ENCODE assay signal across 8 cellular contexts in the genomic region with DNA sequence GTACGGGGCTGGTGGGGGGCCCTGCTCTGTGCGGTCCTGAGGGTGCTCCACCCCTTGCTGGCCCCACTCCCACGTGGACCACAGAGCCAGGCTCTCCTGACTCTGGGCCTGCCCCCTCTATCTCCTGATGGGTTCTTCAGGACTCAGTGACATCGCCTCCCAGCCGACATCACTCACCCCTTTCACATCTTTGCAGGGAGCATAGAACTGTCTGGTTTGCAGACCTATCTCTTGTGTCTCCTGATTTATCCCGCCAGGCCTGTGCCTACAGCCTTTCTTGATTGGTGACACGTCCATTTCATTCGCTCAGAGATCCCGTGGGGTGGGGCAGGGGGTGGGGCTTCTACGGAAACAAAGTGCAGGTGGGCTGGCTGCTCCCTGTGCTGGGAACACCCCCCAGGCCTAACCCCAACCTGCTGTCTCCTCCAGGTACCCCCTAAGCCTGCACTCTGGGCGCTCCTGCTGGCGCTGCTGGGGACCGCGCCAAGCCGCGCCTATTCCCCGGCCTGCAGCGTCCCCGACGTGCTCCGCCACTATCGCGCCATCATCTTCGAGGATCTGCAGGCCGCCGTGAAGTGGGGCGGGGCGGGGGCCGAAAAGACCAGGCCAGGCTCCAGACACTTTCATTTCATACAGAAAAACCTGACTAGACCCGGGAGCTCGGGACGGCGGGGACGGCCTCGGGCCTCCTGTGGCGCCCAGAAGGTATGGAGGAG. TPM values are rescaled to one million over a fixed set of nuclear protein-coding genes. Genes with fewer than 3 reads are reported as not detected.
A peak's percentile ranks its signal among the peaks of the same experiment; 100 is the strongest.
DNase-seq lines count a peak whose midpoint lies in the region; ATAC-seq and FAIRE-seq lines count a peak whose summit lies in the region.

No MANE protein-coding gene starts in this region.

- CTCF ChIA-PET in activated CD4-positive, alpha-beta memory T cell treated with anti-CD3 and anti-CD28 coated beads, Interleukin-2, amount 10 ng/mL, durations not matched to agents 7 days and 5 days (lab: Charles Lee) = interaction anchor here (1.0 to 6.8 kb wide), 18 partner anchors 9 to 499 kb away, joined by 3 to 117 read pairs (median 6); a partner anchor contains a TSS

- H3K9me3 Mint-ChIP-seq in activated CD4-positive, alpha-beta memory T cell treated with anti-CD3 and anti-CD28 coated beads, Interleukin-2, amount 10 ng/mL, durations not matched to agents 7 days and 5 days = no peaks in the 10 kb centered on the region

- H3K27ac Mint-ChIP-seq in activated CD4-positive, alpha-beta memory T cell treated with anti-CD3 and anti-CD28 coated beads, Interleukin-2, amount 10 ng/mL, durations not matched to agents 7 days and 5 days = peak overlapping the region; percentile 97

- ATAC-seq in GM21526 (IDR thresholded peaks at IDR 0.05; ENCODE audit: low FRiP score, unreplicated experiment) = no peak

- H3K4me3 Mint-ChIP-seq in activated CD4-positive, alpha-beta memory T cell treated with anti-CD3 and anti-CD28 coated beads, Interleukin-2, amount 10 ng/mL, durations not matched to agents 7 days and 5 days = peak overlapping the region; percentile 64

- H3K27me3 Mint-ChIP-seq in activated CD4-positive, alpha-beta memory T cell treated with anti-CD3 and anti-CD28 coated beads, Interleukin-2, amount 10 ng/mL, durations not matched to agents 7 days and 5 days = peaks cover 1% of the 10 kb centered on the region

- POLR2A ChIA-PET in activated CD4-positive, alpha-beta memory T cell treated with anti-CD3 and anti-CD28 coated beads, Interleukin-2, amount 10 ng/mL, durations not matched to agents 7 days and 5 days (lab: Charles Lee) = interaction anchor here (1.1 to 7.2 kb wide), 17 partner anchors 10 to 517 kb away, joined by 3 to 83 read pairs (median 5); a partner anchor contains a TSS

- peaks cover 11% of the 10 kb centered on the region for H3K36me3 Mint-ChIP-seq in activated CD4-positive, alpha-beta memory T cell treated with anti-CD3 and anti-CD28 coated beads, Interleukin-2, amount 10 ng/mL, durations not matched to agents 7 days and 5 days (ENCODE audit: low read depth)

- peak; percentile 4 for FAIRE-seq in HTR-8/SVneo (lab: Jason Lieb, UNC)

- DNase-seq in COR-L47 (lab: John Stamatoyannopoulos, UW) = peak; percentile 54
- DNase-seq in HTR-8/SVneo (ENCODE audit: insufficient read length, low spot score) = no peak
- DNase-seq in activated CD4-positive, alpha-beta memory T cell treated with anti-CD3 and anti-CD28 coated beads, Interleukin-2, amount 10 ng/mL, durations not matched to agents 7 days and 5 days = no peak
- peak; percentile 32 for DNase-seq in left kidney (ENCODE audit: low read depth, low spot score)
- no peak for DNase-seq in stimulated activated CD4-positive, alpha-beta T cell treated with anti-CD3 and anti-CD28 coated beads, Interleukin-12 subunit alpha, Interleukin-12 subunit beta, amount 100 ng/mL, for 4 hours
- no peak for DNase-seq in NK-92 (lab: John Stamatoyannopoulos, UW; ENCODE audit: unreplicated experiment)
- DNase-seq in NCI-H2081 treated with DMSO at 0.1 percent for 48 hours (lab: John Stamatoyannopoulos, UW) = no peak

- peaks cover 68% of the 10 kb centered on the region for H3K4me1 Mint-ChIP-seq in activated CD4-positive, alpha-beta memory T cell treated with anti-CD3 and anti-CD28 coated beads, Interleukin-2, amount 10 ng/mL, durations not matched to agents 7 days and 5 days

RNA-seq across cellular contexts. Expression of a gene that starts 1.7 kb away (rescaled TPM):
- total RNA-seq in activated CD4-positive, alpha-beta memory T cell treated with anti-CD3 and anti-CD28 coated beads, Interleukin-2, amount 10 ng/mL, durations not matched to agents 7 days and 5 days = 1 to 10 TPM; 6.9 to 7.2 TPM

RNA-seq across cellular contexts. Expression of a gene that starts 11.8 kb away (rescaled TPM):
- total RNA-seq in activated CD4-positive, alpha-beta memory T cell treated with anti-CD3 and anti-CD28 coated beads, Interleukin-2, amount 10 ng/mL, durations not matched to agents 7 days and 5 days = under 1 TPM; 0.25 TPM

RNA-seq across cellular contexts. Expression of a gene that starts 25.3 kb away (rescaled TPM):
- 10 to 100 TPM; 66.3 to 74.1 TPM for total RNA-seq in activated CD4-positive, alpha-beta memory T cell treated with anti-CD3 and anti-CD28 coated beads, Interleukin-2, amount 10 ng/mL, durations not matched to agents 7 days and 5 days

RNA-seq across cellular contexts. Expression of a gene that starts 41.7 kb away (rescaled TPM):
- 100 to 1,000 TPM; 119 to 122 TPM for total RNA-seq in activated CD4-positive, alpha-beta memory T cell treated with anti-CD3 and anti-CD28 coated beads, Interleukin-2, amount 10 ng/mL, durations not matched to agents 7 days and 5 days

RNA-seq across cellular contexts. Expression of a gene that starts 42.2 kb away (rescaled TPM):
- total RNA-seq in activated CD4-positive, alpha-beta memory T cell treated with anti-CD3 and anti-CD28 coated beads, Interleukin-2, amount 10 ng/mL, durations not matched to agents 7 days and 5 days = 1 to 10 TPM; 1.2 to 1.6 TPM

Comparison
In these comparisons a context has a peak if more than half of its experiments do, and no peak if none do; other contexts are left out.
1. DNase-seq: peak in COR-L47 (single experiment) and left kidney (single experiment); none in HTR-8/SVneo (single experiment), activated CD4-positive, alpha-beta memory T cell treated with anti-CD3 and anti-CD28 coated beads, Interleukin-2, amount 10 ng/mL, durations not matched to agents 7 days and 5 days (single experiment), stimulated activated CD4-positive, alpha-beta T cell treated with anti-CD3 and anti-CD28 coated beads, Interleukin-12 subunit alpha, Interleukin-12 subunit beta, amount 100 ng/mL, for 4 hours (single experiment), NK-92 (single experiment) and NCI-H2081 treated with DMSO at 0.1 percent for 48 hours (single experiment).